In genomic region chr1:151888972-151889570, GRCh38 we compare ENCODE assay signal across 8 cellular contexts. TPM values are rescaled to one million over a fixed set of nuclear protein-coding genes. Genes with fewer than 3 reads are reported as not detected.
DNase-seq lines count a peak whose midpoint lies in the region; ATAC-seq and TF ChIP-seq lines count a peak whose summit lies in the region.

No MANE protein-coding gene starts in this region.

- H3K36me3 ChIP-seq in Caco-2 (ENCODE audit: control insufficient read depth, insufficient read depth, low read length) (no peaks in the 10 kb centered on the region), WERI-Rb-1 (no peaks in the 10 kb centered on the region), liver (ENCODE audit: control insufficient read depth in 4 of 4, insufficient read depth in 3 of 4, low read depth in 1 of 4, low read length in 3 of 4) (peaks cover 2 to 17% (median 6%) of the 10 kb centered on the region in 4 donors), tibial artery (peaks cover 29 to 80% (median 42%) of the 10 kb centered on the region in 3 donors)

- CTCF ChIA-PET in Caco-2 (lab: Charles Lee) = interaction anchor here (2.2 kb wide), 1 partner anchor 113 kb away, joined by 6 read pairs; no protein-coding TSS in a partner anchor

- no TSS peak for BruUV-seq in Caco-2 (replicated peaks; lab: Mats Ljungman, UMichigan)

- no peak for ATAC-seq in HG03280 (IDR thresholded peaks at IDR 0.05; ENCODE audit: unreplicated experiment)

- WGBS in liver = 73% methylated on average over 2 of the region's 2 CpGs

- H3K4me3 ChIP-seq in Caco-2 (ENCODE audit: low read depth, low read length) = no peak overlapping the region
- H3K4me3 ChIP-seq in WERI-Rb-1 (ENCODE audit: low read depth, low read length) = no peak overlapping the region
- H3K4me3 ChIP-seq in liver (ENCODE audit: low read depth in 1 of 3, low read length in 3 of 3) = no peak overlapping the region
- H3K4me3 ChIP-seq in tibial artery = no peak overlapping the region

- TF ChIP-seq RAD21 in liver (IDR thresholded peaks at IDR 0.05) = peak; percentile 61 to 72

- H3K9me3 Mint-ChIP-seq in Caco-2 (ENCODE audit: unreplicated experiment) = no peaks in the 10 kb centered on the region

- H3K27ac ChIP-seq in WERI-Rb-1 (no peak overlapping the region), liver (ENCODE audit: low read depth in 1 of 2, low read length in 2 of 2) (no peak overlapping the region), tibial artery (no peak overlapping the region)

- H3K9me3 ChIP-seq in Caco-2 (peaks cover 3% of the 10 kb centered on the region; the same call in 1 of the 2 replicates), WERI-Rb-1 (ENCODE audit: severe bottlenecking) (peaks cover 5% of the 10 kb centered on the region), liver (ENCODE audit: control insufficient read depth in 4 of 4, low read length in 3 of 4) (no peaks in the 10 kb centered on the region), tibial artery (no peaks in the 10 kb centered on the region)

- no peaks in the 10 kb centered on the region for H3K36me3 Mint-ChIP-seq in Caco-2 (ENCODE audit: insufficient read depth, unreplicated experiment)

- no peak overlapping the region for H3K9ac ChIP-seq in liver (ENCODE audit: low read depth in 1 of 2, low read length in 2 of 2)

- intact Hi-C loops in Caco-2 (cut with micrococcal nuclease; ENCODE audit: unreplicated experiment) = loop anchor here (1.0 to 10.0 kb wide), 3 partner anchors 46 to 112 kb away; no protein-coding TSS in a partner anchor
- intact Hi-C loops in tibial artery (cut with DNase I; ENCODE audit: low total_unique reads) = no loop called here

- H3K4me3 Mint-ChIP-seq in Caco-2 (ENCODE audit: unreplicated experiment) = no peak overlapping the region

- peak in 1 of 2 experiments; percentile 20 for DNase-seq in Caco-2
- DNase-seq in HCEC 1CT = peak; percentile 32
- DNase-seq in WERI-Rb-1 = no peak
- DNase-seq in activated CD4-positive, CD25-positive, alpha-beta regulatory T cell (lab: John Stamatoyannopoulos, UW) = no peak
- no peak for DNase-seq in tibial artery
- DNase-seq in NCI-H2029 (lab: John Stamatoyannopoulos, UW) = no peak

- no peaks in the 10 kb centered on the region for H3K27me3 ChIP-seq in Caco-2 (replicated peaks; ENCODE audit: control insufficient read depth, insufficient read depth, low read length)
- H3K27me3 ChIP-seq in WERI-Rb-1 (ENCODE audit: insufficient read depth, low read depth, severe bottlenecking) = no peaks in the 10 kb centered on the region
- H3K27me3 ChIP-seq in liver (ENCODE audit: control insufficient read depth in 4 of 4, insufficient read depth in 4 of 4, low read length in 3 of 4) = no peaks in the 10 kb centered on the region
- no peaks in the 10 kb centered on the region for H3K27me3 ChIP-seq in tibial artery

- H3K27me3 Mint-ChIP-seq in Caco-2 (ENCODE audit: insufficient read depth, unreplicated experiment) = no peaks in the 10 kb centered on the region

- no peaks in the 10 kb centered on the region for H3K4me1 ChIP-seq in Caco-2
- H3K4me1 ChIP-seq in liver (ENCODE audit: control insufficient read depth in 4 of 4, insufficient read depth in 4 of 4, low read length in 3 of 4) = no peaks in the 10 kb centered on the region
- H3K4me1 ChIP-seq in tibial artery = no peaks in the 10 kb centered on the region

- POLR2A ChIA-PET in Caco-2 (lab: Charles Lee) = no interaction called here

- H3K4me1 Mint-ChIP-seq in Caco-2 (ENCODE audit: low read depth, unreplicated experiment) = peaks cover 6% of the 10 kb centered on the region

- no peak overlapping the region for H3K27ac Mint-ChIP-seq in Caco-2 (ENCODE audit: unreplicated experiment)

- peak; percentile 38 to 53 for TF ChIP-seq CTCF in Caco-2 (IDR thresholded peaks at IDR 0.05; ENCODE audit: insufficient read depth in 1 of 2, low read depth in 1 of 2, low read length in 1 of 2, severe bottlenecking in 1 of 2, unreplicated experiment in 1 of 2)
- TF ChIP-seq CTCF in WERI-Rb-1 (IDR thresholded peaks at IDR 0.05; ENCODE audit: low read depth, low read length) = peak; percentile 43; the same call in 1 of the 2 replicates
- peak; percentile 39 for TF ChIP-seq CTCF in liver (IDR thresholded peaks at IDR 0.05; ENCODE audit: low read depth, low read length, missing input control)
- TF ChIP-seq CTCF in tibial artery (IDR thresholded peaks at IDR 0.05) = peak in 1 of 2 experiments; percentile 15

TF ChIP-seq in liver, 16 proteins besides CTCF, POLR2A, EP300 and RAD21:
- TF ChIP-seq ZBTB33 (IDR thresholded peaks at IDR 0.05) = no peak
- TF ChIP-seq FOXA1 (IDR thresholded peaks at IDR 0.05) = no peak
- no peak for TF ChIP-seq NR2F2 (IDR thresholded peaks at IDR 0.05)
- TF ChIP-seq HNF4G (IDR thresholded peaks at IDR 0.05) = no peak
- no peak for TF ChIP-seq JUND (IDR thresholded peaks at IDR 0.05)
- TF ChIP-seq REST (IDR thresholded peaks at IDR 0.05) = no peak
- TF ChIP-seq TAF1 (conservative IDR thresholded peaks at IDR 0.05) = no peak
- no peak for TF ChIP-seq GABPA (IDR thresholded peaks at IDR 0.05 in 1 of 2, conservative IDR thresholded peaks at IDR 0.05 in 1 of 2)
- TF ChIP-seq FOXA2 (IDR thresholded peaks at IDR 0.05) = no peak
- no peak for TF ChIP-seq SP1 (IDR thresholded peaks at IDR 0.05)
- TF ChIP-seq YY1 (IDR thresholded peaks at IDR 0.05) = no peak
- no peak for TF ChIP-seq MAX (IDR thresholded peaks at IDR 0.05)
- no peak for TF ChIP-seq ATF3 (IDR thresholded peaks at IDR 0.05)
- no peak for TF ChIP-seq EGR1 (IDR thresholded peaks at IDR 0.05; ENCODE audit: low read depth in 2 of 2)
- no peak for TF ChIP-seq RXRA (IDR thresholded peaks at IDR 0.05)
- TF ChIP-seq HNF4A (conservative IDR thresholded peaks at IDR 0.05) = no peak

RNA-seq across cellular contexts. Expression of gene THEM4, which starts 20.2 kb away (rescaled TPM):
- total RNA-seq in Caco-2 (2022) = 7.1 and 9.5 TPM in 2 replicates
- 10 to 100 TPM in 1 of 2 donors, 1 to 10 TPM in 1; 6.5 to 16.2 TPM for total RNA-seq in liver
- polyA plus RNA-seq in liver = 10 to 100 TPM in 1 of 2 donors, 1 to 10 TPM in 1; 6.1 to 13.1 TPM

RNA-seq across cellular contexts. Expression of gene THEM5, which starts 35.6 kb away (rescaled TPM):
- total RNA-seq in Caco-2 (2022) = not detected in 2 replicates
- total RNA-seq in liver = under 1 TPM in 1 of 2 donors, not detected in 1; 0.09 TPM
- polyA plus RNA-seq in liver = not detected

RNA-seq across cellular contexts. Expression of gene C2CD4D, which starts 49.5 kb away (rescaled TPM):
- total RNA-seq in Caco-2 (2022) (0.23 and 0.60 TPM in 2 replicates), liver (not detected)
- polyA plus RNA-seq in liver = under 1 TPM; 0.02 to 0.08 TPM

RNA-seq across cellular contexts. Expression of gene RORC, which starts 57.5 kb away (rescaled TPM):
- not detected in 2 replicates for total RNA-seq in Caco-2 (2022)
- total RNA-seq in liver = 10 to 100 TPM in 1 of 2 donors, 1 to 10 TPM in 1; 2.9 to 59.2 TPM
- polyA plus RNA-seq in liver = 10 to 100 TPM; 10.7 to 15.4 TPM
